ENCODE assay signal across 17 cellular contexts in the genomic region with DNA sequence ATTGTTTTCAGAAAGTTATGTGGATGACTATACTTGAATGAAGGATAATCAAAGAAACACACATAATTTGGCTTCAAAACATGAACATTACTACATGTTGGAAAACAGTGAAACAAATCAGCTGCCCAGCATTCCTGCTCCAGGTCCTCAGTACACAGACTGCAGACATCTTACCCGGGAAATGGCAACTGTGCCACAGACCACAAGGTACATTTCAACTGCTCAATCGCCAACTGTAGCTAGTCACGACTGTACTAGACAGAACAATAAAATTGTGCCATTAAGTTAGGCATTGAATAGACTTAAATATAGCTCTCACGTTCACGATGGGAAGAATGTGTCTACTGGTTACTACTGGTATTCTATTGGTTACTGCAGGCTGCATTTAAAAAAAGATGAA. TPM values are rescaled to one million over a fixed set of nuclear protein-coding genes. Genes with fewer than 3 reads are reported as not detected.
DNase-seq lines count a peak whose midpoint lies in the region; ATAC-seq and TF ChIP-seq lines count a peak whose summit lies in the region.
"Had no signal": no experiment of that assay in that cellular context is flagged by ENCODE, and none has a peak within 500 bp of the region (broad histone marks: within the 10 kb centered on the region; RNA-seq: fewer than 3 reads in every experiment).

No MANE protein-coding gene starts in this region.

- WGBS in GM23248 (ENCODE audit: low coverage in 1 of 2, low lambda C conversion rate in 2 of 2, missing lambda C conversion rate in 2 of 2), 2 experiments, result 33 to 35% methylated on average over 5 of the region's 5 CpGs

- CTCF ChIA-PET in CD8-positive, alpha-beta T cell (lab: Charles Lee), result interaction anchor here (0.5 to 1.4 kb wide), 3 partner anchors 99 to 1180 kb away, joined by 3 to 4 read pairs (median 3); no protein-coding TSS in a partner anchor

- TF ChIP-seq CTCF in CD8-positive, alpha-beta T cell (IDR thresholded peaks at IDR 0.05), result no peak
- TF ChIP-seq CTCF in natural killer cell (IDR thresholded peaks at IDR 0.05), result no peak

- H3K27ac Mint-ChIP-seq in CD8-positive, alpha-beta T cell, result peak overlapping the region; percentile 85
- H3K27ac Mint-ChIP-seq in activated T-helper 17 cell treated with anti-CD3 and anti-CD28 coated beads, Interleukin-2, amount 50 U/mL, for 72 hours, result peak overlapping the region; percentile 68
- H3K27ac Mint-ChIP-seq in natural killer cell, result peak overlapping the region; percentile 93 to 100

- H3K9me3 ChIP-seq in CD8-positive, alpha-beta T cell (ENCODE audit: low read length), result no peaks in the 10 kb centered on the region
- H3K9me3 ChIP-seq in GM23248 (ENCODE audit: low read depth), result no peaks in the 10 kb centered on the region
- H3K9me3 ChIP-seq: heart right ventricle had no signal

- no peak for DNase-seq in CD8-positive, alpha-beta T cell
- DNase-seq in GM23248 (peak; percentile 32), natural killer cell (no peak), islet precursor cell (no peak), ACHN (no peak)
- DNase-seq: cortex of kidney; heart right ventricle; NCI-H774; RPMI8226; stimulated activated CD4-positive, alpha-beta T cell treated with anti-CD3 and anti-CD28 coated beads, Interleukin-15, amount 100 ng/mL, for 24 hours; substantia nigra; T-helper 1 cell had no signal

- H3K4me3 Mint-ChIP-seq in CD8-positive, alpha-beta T cell, result peak overlapping the region; percentile 35
- H3K4me3 Mint-ChIP-seq in activated T-helper 17 cell treated with anti-CD3 and anti-CD28 coated beads, Interleukin-2, amount 50 U/mL, for 72 hours, result peak overlapping the region; percentile 98
- peak overlapping the region; percentile 38 for H3K4me3 Mint-ChIP-seq in natural killer cell

- H3K9ac ChIP-seq in GM23248, result no peak overlapping the region

- H3K4me3 ChIP-seq in CD8-positive, alpha-beta T cell (ENCODE audit: low read depth, low read length), result no peak overlapping the region
- H3K4me3 ChIP-seq in GM23248, result peak overlapping the region; percentile 16; the same call in 1 of the 2 replicates
- H3K4me3 ChIP-seq: heart right ventricle had no signal

- H3K4me1 ChIP-seq in CD8-positive, alpha-beta T cell (ENCODE audit: insufficient read depth, low read length), result peaks cover 45% of the 10 kb centered on the region
- H3K4me1 ChIP-seq in GM23248 (ENCODE audit: insufficient read depth), result peaks cover 69% of the 10 kb centered on the region

- H3K27me3 ChIP-seq in CD8-positive, alpha-beta T cell (ENCODE audit: insufficient read depth, low read length), result no peaks in the 10 kb centered on the region
- H3K27me3 ChIP-seq in GM23248 (replicated peaks; ENCODE audit: insufficient read depth), result no peaks in the 10 kb centered on the region
- H3K27me3 ChIP-seq: heart right ventricle had no signal

- H3K27ac ChIP-seq in CD8-positive, alpha-beta T cell (ENCODE audit: low read depth, low read length), result no peak overlapping the region
- no peak overlapping the region; the same call in 1 of the 2 replicates for H3K27ac ChIP-seq in GM23248

- no peaks in the 10 kb centered on the region for H3K27me3 Mint-ChIP-seq in CD8-positive, alpha-beta T cell (ENCODE audit: low read depth)
- H3K27me3 Mint-ChIP-seq in activated T-helper 17 cell treated with anti-CD3 and anti-CD28 coated beads, Interleukin-2, amount 50 U/mL, for 72 hours, result no peaks in the 10 kb centered on the region
- no peaks in the 10 kb centered on the region for H3K27me3 Mint-ChIP-seq in natural killer cell (ENCODE audit: low read depth in 2 of 2)

- H3F3A ChIP-seq in GM23248 (ENCODE audit: insufficient read depth), result peaks cover 27% of the 10 kb centered on the region

- no peaks in the 10 kb centered on the region for H3K9me2 ChIP-seq in GM23248 (ENCODE audit: insufficient read depth)

- intact Hi-C loops in CD8-positive, alpha-beta T cell (cut with DNase I, micrococcal nuclease), result loop anchor here (5.0 to 10.0 kb wide), 3 partner anchors 454 to 726 kb away; a partner anchor contains a TSS
- intact Hi-C loops in natural killer cell (cut with micrococcal nuclease), result no loop called here

- H4K20me1 ChIP-seq in GM23248 (ENCODE audit: insufficient read depth), result peaks cover 13% of the 10 kb centered on the region; the same call in 1 of the 2 replicates

- no peaks in the 10 kb centered on the region for H3K36me3 ChIP-seq in CD8-positive, alpha-beta T cell (ENCODE audit: insufficient read depth, low read length)
- no peaks in the 10 kb centered on the region for H3K36me3 ChIP-seq in GM23248 (ENCODE audit: low read depth)
- H3K36me3 ChIP-seq: heart right ventricle had no signal

- POLR2A ChIA-PET in CD8-positive, alpha-beta T cell (lab: Charles Lee), result interaction anchor here (0.5 to 0.9 kb wide), 3 partner anchors 16 to 588 kb away, joined by 3 to 5 read pairs (median 3); no protein-coding TSS in a partner anchor

- H2AFZ ChIP-seq in GM23248, result no peak overlapping the region

- no peak for ATAC-seq in CD8-positive, alpha-beta T cell
- no peak for ATAC-seq in activated T-helper 17 cell treated with anti-CD3 and anti-CD28 coated beads, Interleukin-2, amount 50 U/mL, for 72 hours (replicated peaks)
- ATAC-seq in natural killer cell (no peak), SK-N-SH treated with all-trans-retinoic acid at 6 μM for 48 hours (no peak), HG02798 (IDR thresholded peaks at IDR 0.05; ENCODE audit: poor library complexity, unreplicated experiment) (no peak)
- ATAC-seq: activated CD4-positive, CD25-positive, alpha-beta regulatory T cell treated with anti-CD3 and anti-CD28 coated beads, Interleukin-2, amount 50 U/mL, for 24 hours; esophagus mucosa; heart right ventricle had no signal

- H3K36me3 Mint-ChIP-seq in CD8-positive, alpha-beta T cell, result peaks cover 17% of the 10 kb centered on the region
- peaks cover 75% of the 10 kb centered on the region for H3K36me3 Mint-ChIP-seq in activated T-helper 17 cell treated with anti-CD3 and anti-CD28 coated beads, Interleukin-2, amount 50 U/mL, for 72 hours (ENCODE audit: low read depth)
- no peaks in the 10 kb centered on the region for H3K36me3 Mint-ChIP-seq in natural killer cell

- H3K79me2 ChIP-seq in GM23248 (ENCODE audit: insufficient read depth), result peaks cover 98% of the 10 kb centered on the region

- H3K9me3 Mint-ChIP-seq in CD8-positive, alpha-beta T cell, result no peaks in the 10 kb centered on the region
- no peaks in the 10 kb centered on the region for H3K9me3 Mint-ChIP-seq in activated T-helper 17 cell treated with anti-CD3 and anti-CD28 coated beads, Interleukin-2, amount 50 U/mL, for 72 hours
- no peaks in the 10 kb centered on the region for H3K9me3 Mint-ChIP-seq in natural killer cell

- peak overlapping the region; percentile 37 for H3K4me2 ChIP-seq in GM23248 (ENCODE audit: unreplicated experiment)

- peaks cover 65% of the 10 kb centered on the region for H3K4me1 Mint-ChIP-seq in CD8-positive, alpha-beta T cell (ENCODE audit: low read depth)
- peaks cover 55% of the 10 kb centered on the region for H3K4me1 Mint-ChIP-seq in activated T-helper 17 cell treated with anti-CD3 and anti-CD28 coated beads, Interleukin-2, amount 50 U/mL, for 72 hours
- H3K4me1 Mint-ChIP-seq in natural killer cell, result peaks cover 63% of the 10 kb centered on the region in 2 donors

- in situ Hi-C loops in GM23248 (cut with MboI), result no loop called here
- in situ Hi-C loops in ACHN (cut with HindIII; ENCODE audit: low pct_ligation_motif_present, low pct_unique_long_range_greater_than_20kb, low sequenced_read_pairs), result no loop called here

TF ChIP-seq in SK-N-SH treated with all-trans-retinoic acid at 6 μM for 48 hours, 23 proteins besides CTCF, POLR2A, EP300 and RAD21 (continues in another document):
- TF ChIP-seq TOX (CRISPR knock-in tag; IDR thresholded peaks at IDR 0.05; ENCODE audit: borderline replicate concordance), result no peak
- TF ChIP-seq, protein P1, sequence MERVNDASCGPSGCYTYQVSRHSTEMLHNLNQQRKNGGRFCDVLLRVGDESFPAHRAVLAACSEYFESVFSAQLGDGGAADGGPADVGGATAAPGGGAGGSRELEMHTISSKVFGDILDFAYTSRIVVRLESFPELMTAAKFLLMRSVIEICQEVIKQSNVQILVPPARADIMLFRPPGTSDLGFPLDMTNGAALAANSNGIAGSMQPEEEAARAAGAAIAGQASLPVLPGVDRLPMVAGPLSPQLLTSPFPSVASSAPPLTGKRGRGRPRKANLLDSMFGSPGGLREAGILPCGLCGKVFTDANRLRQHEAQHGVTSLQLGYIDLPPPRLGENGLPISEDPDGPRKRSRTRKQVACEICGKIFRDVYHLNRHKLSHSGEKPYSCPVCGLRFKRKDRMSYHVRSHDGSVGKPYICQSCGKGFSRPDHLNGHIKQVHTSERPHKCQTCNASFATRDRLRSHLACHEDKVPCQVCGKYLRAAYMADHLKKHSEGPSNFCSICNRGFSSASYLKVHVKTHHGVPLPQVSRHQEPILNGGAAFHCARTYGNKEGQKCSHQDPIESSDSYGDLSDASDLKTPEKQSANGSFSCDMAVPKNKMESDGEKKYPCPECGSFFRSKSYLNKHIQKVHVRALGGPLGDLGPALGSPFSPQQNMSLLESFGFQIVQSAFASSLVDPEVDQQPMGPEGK (CRISPR knock-in tag; IDR thresholded peaks at IDR 0.05; ENCODE audit: borderline replicate concordance), result no peak
- TF ChIP-seq ESRRG (CRISPR knock-in tag; IDR thresholded peaks at IDR 0.05), result no peak

RNA-seq across cellular contexts. Expression of a gene that starts 5.0 kb away (rescaled TPM):
- total RNA-seq in CD8-positive, alpha-beta T cell, result 10 to 100 TPM; 97.3 to 98.9 TPM
- total RNA-seq in GM23248 (2014; rRNA removed; shearing (Covaris generic)), result 142 and 160 TPM in 2 replicates
- 147 and 154 TPM in 2 replicates for polyA plus RNA-seq in GM23248 (2016; fragmentation: Nextera tagmentation; extraction: Ambion mirVana)
- total RNA-seq in activated T-helper 17 cell treated with anti-CD3 and anti-CD28 coated beads, Interleukin-2, amount 50 U/mL, for 72 hours, result 100 to 1,000 TPM in 1 of 2 donors, 10 to 100 TPM in 1; 62.1 to 152 TPM
- 10 to 100 TPM; 55.3 to 77.6 (median 61.0) TPM for total RNA-seq in natural killer cell

RNA-seq across cellular contexts. Expression of a gene that starts 5.7 kb away (rescaled TPM):
- 10 to 100 TPM; 10.7 to 11.1 TPM for total RNA-seq in CD8-positive, alpha-beta T cell
- 51.1 and 53.2 TPM in 2 replicates for total RNA-seq in GM23248 (2014; rRNA removed; shearing (Covaris generic))
- polyA plus RNA-seq in GM23248 (2016; fragmentation: Nextera tagmentation; extraction: Ambion mirVana), result 47.8 and 47.9 TPM in 2 replicates
- 10 to 100 TPM; 27.0 to 39.6 TPM for total RNA-seq in activated T-helper 17 cell treated with anti-CD3 and anti-CD28 coated beads, Interleukin-2, amount 50 U/mL, for 72 hours
- total RNA-seq in natural killer cell, result 10 to 100 TPM; 26.3 to 31.9 (median 30.0) TPM

RNA-seq across cellular contexts. Expression of a gene that starts 44.6 kb away (rescaled TPM):
- total RNA-seq in CD8-positive, alpha-beta T cell, result 10 to 100 TPM; 41.5 to 42.8 TPM
- total RNA-seq in GM23248 (2014; rRNA removed; shearing (Covaris generic)), result 8.1 and 9.2 TPM in 2 replicates
- polyA plus RNA-seq in GM23248 (2016; fragmentation: Nextera tagmentation; extraction: Ambion mirVana), result 3.5 and 3.8 TPM in 2 replicates
- total RNA-seq in activated T-helper 17 cell treated with anti-CD3 and anti-CD28 coated beads, Interleukin-2, amount 50 U/mL, for 72 hours, result 10 to 100 TPM; 14.6 to 19.9 TPM
- total RNA-seq in natural killer cell, result 10 to 100 TPM; 38.0 to 43.0 (median 41.8) TPM

Comparison
In these comparisons a context has a peak if more than half of its experiments do, and no peak if none do; other contexts are left out.
1. H3K4me3 Mint-ChIP-seq: peak in every context shown above with its lines; median percentile 98 in activated T-helper 17 cell treated with anti-CD3 and anti-CD28 coated beads, Interleukin-2, amount 50 U/mL, for 72 hours; 38 in natural killer cell; 35 in CD8-positive, alpha-beta T cell.